ENCODE assay signal across 10 cellular contexts in genomic region chr18:44799422-44800421, GRCh38.
DNase-seq lines count a peak whose midpoint lies in the region; ATAC-seq and TF ChIP-seq lines count a peak whose summit lies in the region.
"Had no signal": no experiment of that assay in that cellular context is flagged by ENCODE, and none has a peak within 500 bp of the region (broad histone marks: within the 10 kb centered on the region; RNA-seq: fewer than 3 reads in every experiment).

No MANE protein-coding gene starts in this region.

- no peak overlapping the region for H3K27ac ChIP-seq in DND-41 (ENCODE audit: low read length)
- H3K27ac ChIP-seq: vagina had no signal

- ATAC-seq in DND-41 (ENCODE audit: insufficient read depth, low read depth) (peak; percentile 68), GM19463 (IDR thresholded peaks at IDR 0.05; ENCODE audit: unreplicated experiment) (peak; percentile 64), HG03354 (IDR thresholded peaks at IDR 0.05; ENCODE audit: poor library complexity, severe bottlenecking, unreplicated experiment) (peak; percentile 73)

- H3K9me3 ChIP-seq in DND-41 (ENCODE audit: insufficient read depth, low read length, severe bottlenecking) = no peaks in the 10 kb centered on the region
- H3K9me3 ChIP-seq: vagina had no signal

- no peak overlapping the region for H2AFZ ChIP-seq in DND-41 (ENCODE audit: low read depth, low read length)

- H3K36me3 Mint-ChIP-seq in brain = peaks cover 59% of the 10 kb centered on the region

- TF ChIP-seq POLR2A in lower leg skin (IDR thresholded peaks at IDR 0.05) = no peak

- no peak overlapping the region for H3K9ac ChIP-seq in DND-41 (ENCODE audit: low read depth, low read length)

- H3K27ac Mint-ChIP-seq in brain = peak overlapping the region in 4 of 5 experiments; percentile 25 to 52 (median 44)

- H3K79me2 ChIP-seq in DND-41 (ENCODE audit: insufficient read depth, low read length) = no peaks in the 10 kb centered on the region

- no peaks in the 10 kb centered on the region for H3K27me3 Mint-ChIP-seq in brain

- H3K27me3 ChIP-seq in DND-41 (ENCODE audit: insufficient read depth, low read length, poor library complexity) = no peaks in the 10 kb centered on the region
- H3K27me3 ChIP-seq: vagina had no signal

- no peak overlapping the region for H3K4me3 Mint-ChIP-seq in brain

- H3K9me3 Mint-ChIP-seq in brain = peaks cover 3 to 11% (median 5%) of the 10 kb centered on the region in 5 experiments

- no peak for DNase-seq in DND-41
- no peak for DNase-seq in pons (ENCODE audit: low spot score)
- DNase-seq in NK-92 treated with Interleukin-12 subunit alpha and Interleukin-12 subunit beta, amount 100 ng/mL, for 24 hours (lab: John Stamatoyannopoulos, UW) = no peak
- DNase-seq in lower leg skin (ENCODE audit: low spot score in 2 of 2) = no peak
- DNase-seq in posterior cingulate gyrus = no peak
- DNase-seq: Kasumi-1 had no signal

- no peak for TF ChIP-seq CTCF in DND-41 (IDR thresholded peaks at IDR 0.05; ENCODE audit: borderline replicate concordance, extremely low read depth, low read length, poor library complexity, severe bottlenecking)
- TF ChIP-seq CTCF in brain (conservative IDR thresholded peaks at IDR 0.05) = no peak
- TF ChIP-seq CTCF in lower leg skin (IDR thresholded peaks at IDR 0.05) = no peak

- no peaks in the 10 kb centered on the region for H3K36me3 ChIP-seq in DND-41 (ENCODE audit: insufficient read depth, low read length)
- H3K36me3 ChIP-seq: vagina had no signal

- no peak overlapping the region for H3K4me3 ChIP-seq in DND-41 (ENCODE audit: low read depth in 1 of 2, low read length in 2 of 2)
- H3K4me3 ChIP-seq in lower leg skin (ENCODE audit: low read depth, poor library complexity, severe bottlenecking) = no peak overlapping the region
- H3K4me3 ChIP-seq: vagina had no signal

- no peak overlapping the region for H3K4me2 ChIP-seq in DND-41 (ENCODE audit: insufficient read depth, low read length)

- WGBS in lower leg skin, 2 donors = 85 to 88% methylated on average over 5 of the region's 5 CpGs

- peaks cover 66% of the 10 kb centered on the region for H3K4me1 Mint-ChIP-seq in brain

- H3K4me1 ChIP-seq in DND-41 (ENCODE audit: insufficient read depth, low read length) = peaks cover 2% of the 10 kb centered on the region; the same call in 1 of the 2 replicates

- intact Hi-C loops in lower leg skin (cut with DNase I; ENCODE audit: low total_unique reads) (no loop called here), posterior cingulate gyrus (cut with DNase I) (no loop called here)

- no peaks in the 10 kb centered on the region for H4K20me1 ChIP-seq in DND-41 (ENCODE audit: insufficient read depth, low read length)
